Comparison of ENCODE assay signal across 23 cellular contexts in genomic region chr3:49879721-49880120, GRCh38. TPM values are rescaled to one million over a fixed set of nuclear protein-coding genes. Genes with fewer than 3 reads are reported as not detected.
"Had no signal": no experiment of that assay in that cellular context is flagged by ENCODE, and none has a peak within 500 bp of the region (broad histone marks: within the 10 kb centered on the region; RNA-seq: fewer than 3 reads in every experiment).

No MANE protein-coding gene starts in this region.

- H3K9ac ChIP-seq: parathyroid adenoma had no signal

- H3K27ac ChIP-seq: parathyroid adenoma, prostate gland, testis, transverse colon had no signal

- H3K36me3 Mint-ChIP-seq: naive thymus-derived CD8-positive, alpha-beta T cell; stimulated activated naive B cell treated with anti-CD40 and anti-IgM and Interleukin-4, amounts not matched to agents 10 μg/mL and 1 μg/mL and 100 μg/mL, for 72 hours had no signal

- ATAC-seq: esophagus mucosa; left lobe of liver; mucosa of descending colon; naive thymus-derived CD8-positive, alpha-beta T cell; sciatic nerve; stimulated activated naive B cell treated with anti-CD40 and anti-IgM and Interleukin-4, amounts not matched to agents 10 μg/mL and 1 μg/mL and 100 μg/mL, for 72 hours; stimulated activated naive CD8-positive, alpha-beta T cell treated with anti-CD3 and anti-CD28 coated beads, Interleukin-15, amount 100 ng/mL, for 72 hours had no signal

- H3K4me1 Mint-ChIP-seq: stimulated activated naive B cell treated with anti-CD40 and anti-IgM and Interleukin-4, amounts not matched to agents 10 μg/mL and 1 μg/mL and 100 μg/mL, for 72 hours; stimulated activated naive CD8-positive, alpha-beta T cell treated with anti-CD3 and anti-CD28 coated beads, Interleukin-15, amount 100 ng/mL, for 72 hours had no signal

- H3K9me3 ChIP-seq: mucosa of descending colon, prostate gland, testis, transverse colon had no signal

- H3K4me3 Mint-ChIP-seq: naive thymus-derived CD8-positive, alpha-beta T cell; stimulated activated naive B cell treated with anti-CD40 and anti-IgM and Interleukin-4, amounts not matched to agents 10 μg/mL and 1 μg/mL and 100 μg/mL, for 72 hours; stimulated activated naive CD8-positive, alpha-beta T cell treated with anti-CD3 and anti-CD28 coated beads, Interleukin-15, amount 100 ng/mL, for 72 hours had no signal

- FAIRE-seq: endometrium, frontal cortex had no signal

- DNase-seq: effector memory CD4-positive, alpha-beta T cell; islet precursor cell; mucosa of descending colon; naive thymus-derived CD8-positive, alpha-beta T cell; stimulated activated CD4-positive, alpha-beta T cell treated with anti-CD3 and anti-CD28 coated beads, Interleukin-2, amount 100 ng/mL, for 24 hours; stimulated activated CD4-positive, alpha-beta T cell treated with anti-CD3 and anti-CD28 coated beads, Interleukin-4, amount 100 ng/mL, for 4 hours; stimulated activated naive B cell treated with anti-CD40 and anti-IgM and Interleukin-4, amounts not matched to agents 10 μg/mL and 1 μg/mL and 100 μg/mL, for 72 hours; stimulated activated naive CD8-positive, alpha-beta T cell treated with anti-CD3 and anti-CD28 coated beads, Interleukin-15, amount 100 ng/mL, for 72 hours; testis; transverse colon had no signal

- H3K4me1 ChIP-seq: parathyroid adenoma, prostate gland had no signal

- H2AFZ ChIP-seq: parathyroid adenoma had no signal

- H3K27me3 ChIP-seq: testis, transverse colon had no signal

- H3K79me2 ChIP-seq: parathyroid adenoma had no signal

- H3K36me3 ChIP-seq: prostate gland, transverse colon had no signal

- H3K4me3 ChIP-seq: mucosa of descending colon, prostate gland, testis, transverse colon had no signal

- H3K9me3 Mint-ChIP-seq: naive thymus-derived CD8-positive, alpha-beta T cell; stimulated activated naive B cell treated with anti-CD40 and anti-IgM and Interleukin-4, amounts not matched to agents 10 μg/mL and 1 μg/mL and 100 μg/mL, for 72 hours; stimulated activated naive CD8-positive, alpha-beta T cell treated with anti-CD3 and anti-CD28 coated beads, Interleukin-15, amount 100 ng/mL, for 72 hours had no signal

- H3K27ac Mint-ChIP-seq: naive thymus-derived CD8-positive, alpha-beta T cell; stimulated activated naive B cell treated with anti-CD40 and anti-IgM and Interleukin-4, amounts not matched to agents 10 μg/mL and 1 μg/mL and 100 μg/mL, for 72 hours had no signal

RNA-seq across cellular contexts. Expression of gene CAMKV, which starts 10.0 kb away (rescaled TPM):
- total RNA-seq: esophagus mucosa; fibroblast of lung; left lobe of liver; lower leg skin; mucosa of descending colon; naive thymus-derived CD8-positive, alpha-beta T cell; omental fat pad; sciatic nerve; skeletal muscle tissue; subcutaneous adipose tissue; ureter had no signal
- polyA plus RNA-seq: naive thymus-derived CD8-positive, alpha-beta T cell had no signal
